Comparison of ENCODE assay signal across 10 cellular contexts in genomic region chr4:87235020-87235671, GRCh38. TPM values are rescaled to one million over a fixed set of nuclear protein-coding genes. Genes with fewer than 3 reads are reported as not detected.
A peak's percentile ranks its signal among the peaks of the same experiment; 100 is the strongest.
DNase-seq lines count a peak whose midpoint lies in the region; ATAC-seq, FAIRE-seq and TF ChIP-seq lines count a peak whose summit lies in the region.
"Had no signal": no experiment of that assay in that cellular context is flagged by ENCODE, and none has a peak within 500 bp of the region (broad histone marks: within the 10 kb centered on the region; RNA-seq: fewer than 3 reads in every experiment).

No MANE protein-coding gene starts in this region.

- POLR2A ChIA-PET in AG04450 (lab: Yijun Ruan, JAX) (no interaction called here), MCF 10A (lab: Yijun Ruan, JAX) (interaction anchor here (0.6 to 2.8 kb wide), 7 partner anchors 15 to 313 kb away, joined by 3 to 15 read pairs (median 4); partner anchors contain the start of genes AFF1 and KLHL8)

- H3K27ac Mint-ChIP-seq in MCF 10A (ENCODE audit: low read depth, unreplicated experiment), result peak overlapping the region; percentile 79
- H3K27ac Mint-ChIP-seq: activated naive CD4-positive, alpha-beta T cell treated with anti-CD3 and anti-CD28 coated beads for 36 hours had no signal

- TF ChIP-seq CTCF in AG04450 (IDR thresholded peaks at IDR 0.05; ENCODE audit: low read depth, low read length) (no peak), MCF 10A (IDR thresholded peaks at IDR 0.05; ENCODE audit: unreplicated experiment) (no peak)

- no peaks in the 10 kb centered on the region for H3K36me3 ChIP-seq in mucosa of stomach (ENCODE audit: control insufficient read depth, insufficient read depth, low read length)

- no peak for TF ChIP-seq POLR2A in H54 (IDR thresholded peaks at IDR 0.05; ENCODE audit: low read depth, low read length)

- H3K9me3 Mint-ChIP-seq in MCF 10A (ENCODE audit: unreplicated experiment), result no peaks in the 10 kb centered on the region
- H3K9me3 Mint-ChIP-seq: activated naive CD4-positive, alpha-beta T cell treated with anti-CD3 and anti-CD28 coated beads for 36 hours; IgD-negative memory B cell had no signal

- peaks cover 6% of the 10 kb centered on the region for H3K4me1 Mint-ChIP-seq in MCF 10A (ENCODE audit: insufficient read depth, unreplicated experiment)
- H3K4me1 Mint-ChIP-seq: IgD-negative memory B cell had no signal

- intact Hi-C loops in MCF 10A (cut with micrococcal nuclease), result loop anchor here (1.0 to 10.0 kb wide), 5 partner anchors 84 to 738 kb away; no protein-coding TSS in a partner anchor

- CTCF ChIA-PET in AG04450 (lab: Charles Lee), result interaction anchor here (0.5 to 8.7 kb wide), 48 partner anchors 8 to 1236 kb away, joined by 3 to 109 read pairs (median 5); no protein-coding TSS in a partner anchor
- CTCF ChIA-PET in MCF 10A (lab: Yijun Ruan, JAX), result interaction anchor here (0.6 to 5.2 kb wide), 26 partner anchors 8 to 741 kb away, joined by 3 to 76 read pairs (median 4); no protein-coding TSS in a partner anchor

- DNase-seq in AG04450 (ENCODE audit: low read depth, low spot score), result no peak
- DNase-seq in HT1080 (ENCODE audit: low read depth), result peak; percentile 52
- no peak for DNase-seq in MCF 10A (ENCODE audit: unreplicated experiment)
- no peak for DNase-seq in NCI-H146 (lab: John Stamatoyannopoulos, UW)
- DNase-seq in H54 (ENCODE audit: insufficient read length, low spot score), result no peak
- no peak for DNase-seq in NCI-H2196 (lab: John Stamatoyannopoulos, UW; ENCODE audit: unreplicated experiment)

- no peaks in the 10 kb centered on the region for H3K4me1 ChIP-seq in mucosa of stomach (ENCODE audit: control insufficient read depth, insufficient read depth, low read length)

- no peak overlapping the region for H3K27ac ChIP-seq in AG04450 (ENCODE audit: low read depth, low read length)

- no peaks in the 10 kb centered on the region for H3K27me3 Mint-ChIP-seq in MCF 10A (ENCODE audit: insufficient read depth, unreplicated experiment)

- ATAC-seq in HG03432 (IDR thresholded peaks at IDR 0.05; ENCODE audit: unreplicated experiment), result no peak

- BruUV-seq in MCF 10A (replicated peaks; lab: Mats Ljungman, UMichigan), result no TSS peak

- H3K27me3 ChIP-seq in AG04450 (ENCODE audit: control insufficient read depth, insufficient read depth, low read length), result no peaks in the 10 kb centered on the region
- H3K27me3 ChIP-seq in mucosa of stomach (ENCODE audit: control insufficient read depth, insufficient read depth, low read length), result no peaks in the 10 kb centered on the region

- peak overlapping the region; percentile 64 for H3K9ac ChIP-seq in mucosa of stomach (ENCODE audit: low read length)

- no peaks in the 10 kb centered on the region for H3K9me3 ChIP-seq in AG04450 (ENCODE audit: control insufficient read depth, insufficient read depth, low read length)
- H3K9me3 ChIP-seq in mucosa of stomach (ENCODE audit: control insufficient read depth, low read length), result no peaks in the 10 kb centered on the region

- no peaks in the 10 kb centered on the region for H3K36me3 Mint-ChIP-seq in MCF 10A (ENCODE audit: insufficient read depth, unreplicated experiment)
- H3K36me3 Mint-ChIP-seq: IgD-negative memory B cell had no signal

- H3K4me3 ChIP-seq in AG04450 (ENCODE audit: low read depth, low read length) (peak overlapping the region; percentile 57; the same call in 1 of the 2 replicates), mucosa of stomach (ENCODE audit: low read length) (no peak overlapping the region)

- H3K4me3 Mint-ChIP-seq in MCF 10A (ENCODE audit: unreplicated experiment), result peak overlapping the region; percentile 74

- FAIRE-seq in H54 (lab: Jason Lieb, UNC), result no peak

RNA-seq across cellular contexts. Expression of gene KLHL8, which starts 14.7 kb away (rescaled TPM):
- polyA plus RNA-seq in AG04450 (2011; rRNA removed), result 6.3 and 9.0 TPM in 2 replicates
- polyA minus RNA-seq in AG04450 (2011; rRNA and poly(A)+ RNA removed), result 15.0 and 22.1 TPM in 2 replicates
- total RNA-seq in HT1080 (2014; rRNA removed; shearing (Covaris generic)), result 7.8 and 13.1 TPM in 2 replicates
- 10.2 and 13.0 TPM in 2 replicates for polyA plus RNA-seq in HT1080 (2015; cell fraction: cytosol; rRNA removed)
- polyA plus RNA-seq in HT1080 (2015; cell fraction: nucleus; rRNA removed), result 8.4 and 9.0 TPM in 2 replicates
- total RNA-seq in MCF 10A (2022), result 12.9 and 14.9 TPM in 2 replicates
